ENCODE assay signal across 10 cellular contexts in genomic region chr17:40540448-40540847, GRCh38. TPM values are rescaled to one million over a fixed set of nuclear protein-coding genes. Genes with fewer than 3 reads are reported as not detected.
DNase-seq lines count a peak whose midpoint lies in the region; ATAC-seq and TF ChIP-seq lines count a peak whose summit lies in the region.
"Had no signal": no experiment of that assay in that cellular context is flagged by ENCODE, and none has a peak within 500 bp of the region (broad histone marks: within the 10 kb centered on the region; RNA-seq: fewer than 3 reads in every experiment).

No MANE protein-coding gene starts in this region.

- no peak overlapping the region for H3K27ac Mint-ChIP-seq in endothelial cell (ENCODE audit: unreplicated experiment)

- H3K27me3 ChIP-seq in right cardiac atrium (ENCODE audit: control insufficient read depth, insufficient read depth): no peaks in the 10 kb centered on the region
- H3K27me3 ChIP-seq: cardiac muscle cell had no signal

- ATAC-seq in right cardiac atrium: no peak
- ATAC-seq in GM21619 (IDR thresholded peaks at IDR 0.05; ENCODE audit: unreplicated experiment): no peak
- no peak for ATAC-seq in GM21526 (IDR thresholded peaks at IDR 0.05; ENCODE audit: low FRiP score, unreplicated experiment)

- no peak overlapping the region for H3K4me3 ChIP-seq in right cardiac atrium (ENCODE audit: low read length)
- H3K4me3 ChIP-seq: cardiac muscle cell had no signal

- 72% methylated on average over 8 of the region's 8 CpGs for WGBS in right cardiac atrium

- H3K27me3 Mint-ChIP-seq in endothelial cell (ENCODE audit: unreplicated experiment): peaks cover 14% of the 10 kb centered on the region

- no peak for TF ChIP-seq CTCF in endothelial cell (IDR thresholded peaks at IDR 0.05; ENCODE audit: unreplicated experiment)

- peak; percentile 84 for DNase-seq in activated CD8-positive, alpha-beta memory T cell treated with anti-CD3 and anti-CD28 coated beads, Interleukin-2, amount 50 U/mL, for 48 hours
- DNase-seq in right cardiac atrium: peak in 1 of 3 donors; percentile 36
- DNase-seq in stimulated activated CD4-positive, alpha-beta T cell treated with anti-CD3 and anti-CD28 coated beads, Interleukin-2, amount 100 ng/mL, for 48 hours: peak; percentile 56 to 64
- DNase-seq in AG08396 (ENCODE audit: low spot score): no peak
- DNase-seq in endothelial cell (ENCODE audit: low spot score): no peak
- DNase-seq: NCI-H1092 had no signal

- no peaks in the 10 kb centered on the region for H3K9me3 Mint-ChIP-seq in endothelial cell (ENCODE audit: unreplicated experiment)

- peaks cover 62% of the 10 kb centered on the region for H3K4me1 Mint-ChIP-seq in endothelial cell (ENCODE audit: unreplicated experiment)

- peaks cover 49% of the 10 kb centered on the region for H3K4me1 ChIP-seq in right cardiac atrium (ENCODE audit: control insufficient read depth, insufficient read depth, low read length)

- H3K9me3 ChIP-seq in KOPT-K1 (ENCODE audit: insufficient read depth, low read length, poor library complexity, severe bottlenecking): no peaks in the 10 kb centered on the region
- H3K9me3 ChIP-seq in right cardiac atrium (ENCODE audit: control insufficient read depth, low read length): no peaks in the 10 kb centered on the region

- H3K4me3 Mint-ChIP-seq in endothelial cell (ENCODE audit: unreplicated experiment): no peak overlapping the region

- peak overlapping the region; percentile 77 for H3K27ac ChIP-seq in KOPT-K1 (ENCODE audit: low read depth, low read length, poor library complexity, severe bottlenecking)
- peak overlapping the region; percentile 24 for H3K27ac ChIP-seq in right cardiac atrium (ENCODE audit: low read length)

- H3K36me3 ChIP-seq in KOPT-K1 (ENCODE audit: insufficient read depth, low read length): no peaks in the 10 kb centered on the region
- H3K36me3 ChIP-seq: cardiac muscle cell had no signal

- intact Hi-C loops in right cardiac atrium (cut with DNase I): no loop called here

- no peaks in the 10 kb centered on the region for H3K36me3 Mint-ChIP-seq in endothelial cell (ENCODE audit: low read depth, unreplicated experiment)

RNA-seq across cellular contexts. Expression of gene CCR7, which starts 24.8 kb away (rescaled TPM):
- total RNA-seq in right cardiac atrium (under 1 TPM in 2 of 4 donors, not detected in 2; 0.19 to 0.20 TPM), endothelial cell (ENCODE audit: unreplicated experiment) (0.51 TPM)
- polyA plus RNA-seq in right cardiac atrium: 0.11 TPM
- total RNA-seq: cardiac muscle cell had no signal
- polyA plus RNA-seq: cardiac muscle cell had no signal

RNA-seq across cellular contexts. Expression of gene TNS4, which starts 39.0 kb away (rescaled TPM):
- total RNA-seq in right cardiac atrium: under 1 TPM in 1 of 4 donors, not detected in 3; 0.14 TPM
- not detected for polyA plus RNA-seq in right cardiac atrium
- 0.08 TPM for total RNA-seq in endothelial cell (ENCODE audit: unreplicated experiment)
- total RNA-seq: cardiac muscle cell had no signal
- polyA plus RNA-seq: cardiac muscle cell had no signal

Comparison
In these comparisons a context has a peak if more than half of its experiments do, and no peak if none do; other contexts are left out.
1. DNase-seq: peak in activated CD8-positive, alpha-beta memory T cell treated with anti-CD3 and anti-CD28 coated beads, Interleukin-2, amount 50 U/mL, for 48 hours (single experiment) and stimulated activated CD4-positive, alpha-beta T cell treated with anti-CD3 and anti-CD28 coated beads, Interleukin-2, amount 100 ng/mL, for 48 hours (2 of 2); none in AG08396 (single experiment) and endothelial cell (single experiment).